Comparison of ENCODE assay signal across 15 cellular contexts in the genomic region with DNA sequence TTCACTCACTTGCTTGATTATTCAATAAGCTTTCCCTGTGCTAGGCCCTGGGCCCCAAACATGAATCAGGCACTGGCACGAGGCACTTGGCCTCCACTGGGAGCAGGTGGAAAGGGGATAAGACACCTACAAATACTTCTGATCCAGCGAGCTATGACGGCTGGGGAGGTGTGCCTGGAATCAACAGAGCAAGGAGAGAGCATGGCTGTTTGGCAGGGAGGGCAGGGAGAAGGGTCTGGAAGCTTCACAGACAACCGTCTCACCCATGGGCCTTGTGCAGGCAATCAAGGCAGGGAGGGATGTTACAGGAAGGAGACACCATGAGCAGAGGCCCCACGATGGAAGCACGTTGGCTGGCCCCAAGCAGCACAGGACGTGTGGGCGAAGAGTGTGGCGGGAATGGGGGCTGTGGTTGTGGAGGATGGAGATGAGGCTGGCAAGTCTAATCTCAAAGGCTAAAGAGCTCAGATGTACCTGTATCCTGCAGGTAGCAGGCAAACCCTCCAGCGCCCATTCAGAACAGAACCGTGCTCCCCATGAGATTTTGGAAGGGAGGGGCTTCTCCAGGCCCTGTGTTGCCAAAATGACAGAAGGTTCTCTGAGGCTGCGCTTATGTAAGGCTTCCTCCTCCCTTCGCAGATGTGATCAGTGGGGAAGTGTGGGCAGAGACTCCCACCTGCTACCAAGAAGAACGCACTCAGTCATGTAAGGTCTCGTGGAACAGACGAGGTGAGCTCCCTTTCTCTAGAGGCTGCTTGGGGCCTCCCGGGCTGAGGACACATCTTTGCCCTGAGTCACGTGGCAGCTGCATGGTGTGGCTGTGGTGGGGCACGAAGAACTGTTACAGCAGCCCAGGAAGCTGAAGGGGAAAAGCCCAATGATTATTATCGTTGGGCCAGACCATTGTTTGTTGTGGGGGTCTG.
DNase-seq lines count a peak whose midpoint lies in the region; ATAC-seq and TF ChIP-seq lines count a peak whose summit lies in the region.
"Had no signal": no experiment of that assay in that cellular context is flagged by ENCODE, and none has a peak within 500 bp of the region (broad histone marks: within the 10 kb centered on the region; RNA-seq: fewer than 3 reads in every experiment).

No MANE protein-coding gene starts in this region.

- no peaks in the 10 kb centered on the region for H3K27me3 ChIP-seq in BLaER1
- H3K27me3 ChIP-seq: neutrophil had no signal

- H3K4me2 ChIP-seq in BLaER1, result peak overlapping the region; percentile 49

- no peak for ATAC-seq in HG03159 (IDR thresholded peaks at IDR 0.05; ENCODE audit: unreplicated experiment)
- ATAC-seq in HG03439 (IDR thresholded peaks at IDR 0.05; ENCODE audit: unreplicated experiment), result no peak

- no peak; the same call in 1 of the 2 replicates for TF ChIP-seq EP300 in Ishikawa (IDR thresholded peaks at IDR 0.05; ENCODE audit: borderline replicate concordance)

- H3K9me3 ChIP-seq in BLaER1, result peaks cover 10% of the 10 kb centered on the region
- H3K9me3 ChIP-seq: neutrophil had no signal

- DNase-seq in cerebellum (ENCODE audit: low spot score), result peak; percentile 58
- peak; percentile 87 for DNase-seq in putamen (ENCODE audit: low spot score)
- no peak for DNase-seq in NCI-H526 (lab: John Stamatoyannopoulos, UW)
- no peak for DNase-seq in mesenteric fat pad (ENCODE audit: low spot score)
- DNase-seq: activated CD4-positive, alpha-beta T cell treated with anti-CD3 and anti-CD28 coated beads, Interleukin-2, amount 10 ng/mL, durations not matched to agents 24 days and 14 days; cerebellar nuclear complex; DMS153; erythroblast; NCI-H446; RPMI8226 had no signal

- no peak for TF ChIP-seq RAD21 in Ishikawa (IDR thresholded peaks at IDR 0.05; ENCODE audit: low read depth)

- peaks cover 35% of the 10 kb centered on the region for H3K4me1 ChIP-seq in BLaER1

- H3K27ac ChIP-seq in BLaER1, result 0 out of 2 replicates have a peak overlapping the region, but pooled peaks have one; percentile 10
- H3K27ac ChIP-seq: neutrophil had no signal

- no peak overlapping the region for H3K9ac ChIP-seq in BLaER1

- no peak overlapping the region for H3K4me3 ChIP-seq in BLaER1

- H4K20me1 ChIP-seq in BLaER1, result no peaks in the 10 kb centered on the region

- no peaks in the 10 kb centered on the region for H3K36me3 ChIP-seq in BLaER1
- H3K36me3 ChIP-seq: neutrophil had no signal

TF ChIP-seq in Ishikawa, 13 proteins besides CTCF, POLR2A, EP300 and RAD21:
- TF ChIP-seq CEBPB (IDR thresholded peaks at IDR 0.05), result no peak
- TF ChIP-seq, protein P1, sequence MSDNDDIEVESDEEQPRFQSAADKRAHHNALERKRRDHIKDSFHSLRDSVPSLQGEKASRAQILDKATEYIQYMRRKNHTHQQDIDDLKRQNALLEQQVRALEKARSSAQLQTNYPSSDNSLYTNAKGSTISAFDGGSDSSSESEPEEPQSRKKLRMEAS (IDR thresholded peaks at IDR 0.05), result peak; percentile 82
- TF ChIP-seq FOXM1 (IDR thresholded peaks at IDR 0.05; ENCODE audit: borderline replicate concordance, low read depth), result no peak

Comparison
In these comparisons a context has a peak if more than half of its experiments do, and no peak if none do; other contexts are left out.
1. DNase-seq: peak in cerebellum (single experiment) and putamen (single experiment); none in NCI-H526 (0 of 2) and mesenteric fat pad (single experiment).